8 cellular contexts compared by ENCODE assay signal in the genomic region with DNA sequence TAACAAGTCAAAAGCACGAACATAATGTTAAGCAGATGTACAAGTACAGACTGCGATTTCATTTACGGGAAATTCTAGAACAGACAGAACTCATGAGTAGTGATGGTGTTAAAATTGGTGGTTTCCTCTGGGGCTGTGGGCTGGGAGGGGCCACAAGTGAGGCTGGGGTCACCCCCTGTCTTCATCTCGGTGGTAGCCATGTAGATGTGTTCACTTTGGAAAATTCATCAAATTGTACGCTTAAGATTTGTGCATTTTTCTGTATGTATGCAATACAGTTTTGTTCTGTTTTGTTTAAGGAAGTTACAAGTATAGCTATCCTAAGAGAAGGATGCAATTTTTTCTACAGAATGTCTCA. TPM values are rescaled to one million over a fixed set of nuclear protein-coding genes. Genes with fewer than 3 reads are reported as not detected.
DNase-seq lines count a peak whose midpoint lies in the region; ATAC-seq and TF ChIP-seq lines count a peak whose summit lies in the region.

No MANE protein-coding gene starts in this region.

- peaks cover 31% of the 10 kb centered on the region for H3K4me1 ChIP-seq in RWPE2 (ENCODE audit: insufficient read depth, poor library complexity, severe bottlenecking)
- peaks cover 15% of the 10 kb centered on the region for H3K4me1 ChIP-seq in skeletal muscle satellite cell (ENCODE audit: control insufficient read depth, insufficient read depth, low read length)

- peak overlapping the region; percentile 88 for H3K9ac ChIP-seq in skeletal muscle satellite cell (ENCODE audit: low read depth, low read length)

- ATAC-seq in GM21529 (IDR thresholded peaks at IDR 0.05; ENCODE audit: unreplicated experiment) (peak; percentile 14), RWPE2 (ENCODE audit: low read depth) (no peak), left lobe of liver (no peak), GM21576 (IDR thresholded peaks at IDR 0.05; ENCODE audit: unreplicated experiment) (no peak)

- H3K4me3 ChIP-seq in RWPE2 (ENCODE audit: severe bottlenecking): peak overlapping the region; percentile 84
- H3K4me3 ChIP-seq in fibroblast of villous mesenchyme (ENCODE audit: low read depth, low read length): peak overlapping the region; percentile 98
- peak overlapping the region; percentile 90 for H3K4me3 ChIP-seq in skeletal muscle satellite cell (ENCODE audit: low read length)

- TF ChIP-seq CTCF in RWPE2 (IDR thresholded peaks at IDR 0.05; ENCODE audit: poor library complexity, severe bottlenecking): no peak
- TF ChIP-seq CTCF in fibroblast of villous mesenchyme (IDR thresholded peaks at IDR 0.05; ENCODE audit: insufficient read depth, low read depth, low read length): no peak

- no peaks in the 10 kb centered on the region for H3K27me3 ChIP-seq in RWPE2 (ENCODE audit: insufficient read depth, poor library complexity, severe bottlenecking)
- H3K27me3 ChIP-seq in skeletal muscle satellite cell (ENCODE audit: control insufficient read depth, insufficient read depth, low read length): no peaks in the 10 kb centered on the region

- peak overlapping the region; percentile 50 for H3K27ac ChIP-seq in RWPE2 (ENCODE audit: poor library complexity, severe bottlenecking)

- H3K36me3 ChIP-seq in RWPE2 (ENCODE audit: low read depth) (peaks cover 13% of the 10 kb centered on the region; the same call in 1 of the 2 replicates), skeletal muscle satellite cell (ENCODE audit: insufficient read depth, low read length) (peaks cover 9% of the 10 kb centered on the region)

- H3K9me3 ChIP-seq in RWPE2 (ENCODE audit: severe bottlenecking) (no peaks in the 10 kb centered on the region), skeletal muscle satellite cell (replicated peaks; ENCODE audit: low read length) (no peaks in the 10 kb centered on the region)

- DNase-seq in RWPE2 (ENCODE audit: low spot score): no peak
- DNase-seq in fibroblast of villous mesenchyme (ENCODE audit: low read depth): no peak
- DNase-seq in C1 segment of cervical spinal cord (lab: John Stamatoyannopoulos, UW): no peak
- no peak for DNase-seq in left lobe of liver (ENCODE audit: low spot score)
- DNase-seq in NCI-H510A (lab: John Stamatoyannopoulos, UW): no peak

- H3K4me2 ChIP-seq in skeletal muscle satellite cell (ENCODE audit: low read length): peak overlapping the region; percentile 96

RNA-seq across cellular contexts. Expression of gene ASCC2, which starts 0.5 kb away (rescaled TPM):
- total RNA-seq in fibroblast of villous mesenchyme (33.7 and 35.4 TPM in 2 replicates), left lobe of liver (46.9 TPM)
- total RNA-seq in skeletal muscle satellite cell (2012; rRNA removed): 29.9 and 38.4 TPM in 2 replicates

RNA-seq across cellular contexts. Expression of gene MTMR3, which starts 44.4 kb away (rescaled TPM):
- total RNA-seq in fibroblast of villous mesenchyme: 48.0 and 51.4 TPM in 2 replicates
- 9.6 and 18.3 TPM in 2 replicates for total RNA-seq in skeletal muscle satellite cell (2012; rRNA removed)
- 12.8 TPM for total RNA-seq in left lobe of liver
